19 cellular contexts compared by ENCODE assay signal in genomic region chr9:121577201-121577600, GRCh38.
DNase-seq lines count a peak whose midpoint lies in the region; ATAC-seq and TF ChIP-seq lines count a peak whose summit lies in the region.
"Had no signal": no experiment of that assay in that cellular context is flagged by ENCODE, and none has a peak within 500 bp of the region (broad histone marks: within the 10 kb centered on the region; RNA-seq: fewer than 3 reads in every experiment).

No MANE protein-coding gene starts in this region.

- peak overlapping the region in 4 of 5 experiments; percentile 53 to 84 (median 64) for H3K27ac Mint-ChIP-seq in brain
- H3K27ac Mint-ChIP-seq in nephron progenitor cell, result peak overlapping the region; percentile 91
- H3K27ac Mint-ChIP-seq: activated CD4-positive, alpha-beta memory T cell treated with anti-CD3 and anti-CD28 coated beads, Interleukin-2, amount 10 ng/mL, durations not matched to agents 7 days and 5 days; activated naive CD8-positive, alpha-beta T cell treated with anti-CD3 and anti-CD28 coated beads, Interleukin-2, amount 50 U/mL, for 24 hours; stimulated activated naive B cell treated with anti-CD40 and anti-IgM and Interleukin-4, amounts not matched to agents 10 μg/mL and 1 μg/mL and 100 μg/mL, for 72 hours had no signal

- H3K9me3 Mint-ChIP-seq in brain, result peaks cover 0 to 2% (median 0%) of the 10 kb centered on the region in 5 experiments
- H3K9me3 Mint-ChIP-seq in nephron progenitor cell, result no peaks in the 10 kb centered on the region
- H3K9me3 Mint-ChIP-seq: activated CD4-positive, alpha-beta memory T cell treated with anti-CD3 and anti-CD28 coated beads, Interleukin-2, amount 10 ng/mL, durations not matched to agents 7 days and 5 days; activated naive CD8-positive, alpha-beta T cell treated with anti-CD3 and anti-CD28 coated beads, Interleukin-2, amount 50 U/mL, for 24 hours; CD14-positive monocyte; stimulated activated naive B cell treated with anti-CD40 and anti-IgM and Interleukin-4, amounts not matched to agents 10 μg/mL and 1 μg/mL and 100 μg/mL, for 72 hours had no signal

- TF ChIP-seq POLR2A in gastrocnemius medialis (IDR thresholded peaks at IDR 0.05), result no peak

- no peaks in the 10 kb centered on the region for H3K36me3 ChIP-seq in gastrocnemius medialis

- ATAC-seq in Right ventricle myocardium superior (ENCODE audit: poor library complexity) (peak; percentile 43), gastrocnemius medialis (no peak), HG03280 (IDR thresholded peaks at IDR 0.05; ENCODE audit: unreplicated experiment) (no peak)
- ATAC-seq: activated naive CD8-positive, alpha-beta T cell treated with anti-CD3 and anti-CD28 coated beads, Interleukin-2, amount 50 U/mL, for 24 hours; stimulated activated naive B cell treated with anti-CD40 and anti-IgM and Interleukin-4, amounts not matched to agents 10 μg/mL and 1 μg/mL and 100 μg/mL, for 72 hours had no signal

- intact Hi-C loops in Right ventricle myocardium superior (cut with DNase I), result no loop called here
- intact Hi-C loops in gastrocnemius medialis (cut with DNase I; ENCODE audit: low total_unique reads), result no loop called here

- TF ChIP-seq CTCF in brain (conservative IDR thresholded peaks at IDR 0.05) (no peak), nephron progenitor cell (IDR thresholded peaks at IDR 0.05) (no peak), gastrocnemius medialis (IDR thresholded peaks at IDR 0.05 in 4 of 5, conservative IDR thresholded peaks at IDR 0.05 in 1 of 5) (no peak)

- H3K27me3 Mint-ChIP-seq in brain (no peaks in the 10 kb centered on the region), nephron progenitor cell (ENCODE audit: low read depth, poor library complexity) (peaks cover 2% of the 10 kb centered on the region)

- in situ Hi-C loops in gastrocnemius medialis (cut with MboI; ENCODE audit: low sequenced_read_pairs in 4 of 4), result no loop called here

- H3K27me3 ChIP-seq in gastrocnemius medialis, result no peaks in the 10 kb centered on the region

- H3K4me3 Mint-ChIP-seq in brain (no peak overlapping the region), nephron progenitor cell (peak overlapping the region; percentile 37)
- H3K4me3 Mint-ChIP-seq: activated CD4-positive, alpha-beta memory T cell treated with anti-CD3 and anti-CD28 coated beads, Interleukin-2, amount 10 ng/mL, durations not matched to agents 7 days and 5 days; activated naive CD8-positive, alpha-beta T cell treated with anti-CD3 and anti-CD28 coated beads, Interleukin-2, amount 50 U/mL, for 24 hours; CD14-positive monocyte; stimulated activated naive B cell treated with anti-CD40 and anti-IgM and Interleukin-4, amounts not matched to agents 10 μg/mL and 1 μg/mL and 100 μg/mL, for 72 hours had no signal

- H3K4me1 Mint-ChIP-seq in brain (peaks cover 59% of the 10 kb centered on the region), nephron progenitor cell (peaks cover 88% of the 10 kb centered on the region)
- H3K4me1 Mint-ChIP-seq: activated CD4-positive, alpha-beta memory T cell treated with anti-CD3 and anti-CD28 coated beads, Interleukin-2, amount 10 ng/mL, durations not matched to agents 7 days and 5 days; activated naive CD8-positive, alpha-beta T cell treated with anti-CD3 and anti-CD28 coated beads, Interleukin-2, amount 50 U/mL, for 24 hours; CD14-positive monocyte; stimulated activated naive B cell treated with anti-CD40 and anti-IgM and Interleukin-4, amounts not matched to agents 10 μg/mL and 1 μg/mL and 100 μg/mL, for 72 hours had no signal

- no peaks in the 10 kb centered on the region for H3K9me3 ChIP-seq in gastrocnemius medialis

- no peak for DNase-seq in Right ventricle myocardium superior
- no peak for DNase-seq in nephron progenitor cell
- no peak for DNase-seq in gastrocnemius medialis
- no peak for DNase-seq in RKO (ENCODE audit: low spot score)
- no peak for DNase-seq in DMS 273 (lab: John Stamatoyannopoulos, UW; ENCODE audit: unreplicated experiment)
- DNase-seq: activated CD4-positive, alpha-beta memory T cell treated with anti-CD3 and anti-CD28 coated beads, Interleukin-2, amount 10 ng/mL, durations not matched to agents 7 days and 5 days; activated effector memory CD4-positive, alpha-beta T cell treated with anti-CD3 and anti-CD28 coated beads, Interleukin-2, amount 50 U/mL, for 16 hours; activated naive CD8-positive, alpha-beta T cell treated with anti-CD3 and anti-CD28 coated beads, Interleukin-2, amount 50 U/mL, for 24 hours; activated T-cell treated with anti-CD3 and anti-CD28 coated beads for 4 hours; effector CD8-positive, alpha-beta T cell; erythroblast; foreskin melanocyte; NCI-H748 treated with DMSO at 0.1 percent for 48 hours; stimulated activated CD4-positive, alpha-beta T cell treated with anti-CD3 and anti-CD28 coated beads, Interleukin-12 subunit alpha, Interleukin-12 subunit beta, amount 100 ng/mL, for 4 hours; stimulated activated CD4-positive, alpha-beta T cell treated with anti-CD3 and anti-CD28 coated beads, Interleukin-4, amount 100 ng/mL, for 24 hours; stimulated activated naive B cell treated with anti-CD40 and anti-IgM and Interleukin-4, amounts not matched to agents 10 μg/mL and 1 μg/mL and 100 μg/mL, for 72 hours had no signal

- H3K27ac ChIP-seq in gastrocnemius medialis, result peak overlapping the region; percentile 42 to 71 (median 60)

- no peaks in the 10 kb centered on the region for H3K36me3 Mint-ChIP-seq in brain
- no peaks in the 10 kb centered on the region for H3K36me3 Mint-ChIP-seq in nephron progenitor cell (ENCODE audit: low read depth)
- H3K36me3 Mint-ChIP-seq: CD14-positive monocyte; stimulated activated naive B cell treated with anti-CD40 and anti-IgM and Interleukin-4, amounts not matched to agents 10 μg/mL and 1 μg/mL and 100 μg/mL, for 72 hours had no signal

- peaks cover 37 to 49% of the 10 kb centered on the region in 2 donors for H3K4me1 ChIP-seq in gastrocnemius medialis

- no peak overlapping the region for H3K4me3 ChIP-seq in gastrocnemius medialis
